ENCODE assay signal across 1 cellular context in the genomic region with DNA sequence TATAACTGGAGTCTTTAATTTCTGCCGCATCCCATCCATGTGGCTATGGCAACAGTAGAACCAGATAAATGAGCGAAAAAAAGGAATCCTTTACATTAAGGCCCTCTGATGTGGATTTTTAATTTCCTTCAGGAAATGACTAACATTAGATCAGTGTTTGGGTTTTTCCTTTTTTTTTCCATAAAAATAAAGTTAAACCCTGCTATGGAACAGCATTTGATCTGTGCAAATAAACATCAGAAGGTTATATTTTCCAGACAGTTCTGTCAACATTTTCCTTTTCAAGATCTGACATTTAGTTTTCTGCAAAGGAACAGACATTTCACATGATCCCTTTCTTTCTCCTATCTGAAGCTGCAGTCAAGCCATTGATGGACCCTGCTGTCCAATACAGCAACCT.
TF ChIP-seq lines count a peak whose summit lies in the region.

No MANE protein-coding gene starts in this region.

TF ChIP-seq in WTC11, 78 proteins besides CTCF, POLR2A, EP300 and RAD21 (continued from another document):
- TF ChIP-seq ERG (CRISPR knock-in tag; IDR thresholded peaks at IDR 0.05) = no peak
